Comparison of ENCODE assay signal across 9 cellular contexts in genomic region chrX:154444755-154445246, GRCh38. TPM values are rescaled to one million over a fixed set of nuclear protein-coding genes. Genes with fewer than 3 reads are reported as not detected.
DNase-seq lines count a peak whose midpoint lies in the region; ATAC-seq, FAIRE-seq and TF ChIP-seq lines count a peak whose summit lies in the region.
"Had no signal": no experiment of that assay in that cellular context is flagged by ENCODE, and none has a peak within 500 bp of the region (broad histone marks: within the 10 kb centered on the region; RNA-seq: fewer than 3 reads in every experiment).

No MANE protein-coding gene starts in this region.

- H3K27ac ChIP-seq in coronary artery = peak overlapping the region; percentile 74 to 84

- POLR2A ChIA-PET in naive thymus-derived CD8-positive, alpha-beta T cell (lab: Charles Lee) = interaction anchor here (0.7 to 2.4 kb wide), 4 partner anchors 13 to 47 kb away, joined by 3 to 10 read pairs (median 5); partner anchors contain the start of genes PLXNA3, RPL10 and UBL4A

- H3K4me3 ChIP-seq in BE2C (ENCODE audit: low read depth, low read length) (peak overlapping the region; percentile 67), coronary artery (peak overlapping the region; percentile 73)

- peak overlapping the region; percentile 17 to 80 (median 46) for H3K4me3 Mint-ChIP-seq in IgD-negative memory B cell
- peak overlapping the region in 7 of 10 donors; percentile 8 to 53 (median 34) for H3K4me3 Mint-ChIP-seq in naive thymus-derived CD8-positive, alpha-beta T cell

- H3K9me3 Mint-ChIP-seq in IgD-negative memory B cell = no peaks in the 10 kb centered on the region
- no peaks in the 10 kb centered on the region for H3K9me3 Mint-ChIP-seq in naive thymus-derived CD8-positive, alpha-beta T cell
- H3K9me3 Mint-ChIP-seq: memory B cell had no signal

- H3K27ac Mint-ChIP-seq in IgD-negative memory B cell = peak overlapping the region in 1 of 3 donors; percentile 46
- peak overlapping the region in 4 of 10 donors; percentile 15 to 72 (median 28) for H3K27ac Mint-ChIP-seq in naive thymus-derived CD8-positive, alpha-beta T cell

- H3K36me3 ChIP-seq in BE2C = peaks cover 8% of the 10 kb centered on the region

- H3K9me3 ChIP-seq in BE2C = no peaks in the 10 kb centered on the region

- no peaks in the 10 kb centered on the region for H3K27me3 ChIP-seq in BE2C

- DNase-seq in BE2C = no peak
- no peak for DNase-seq in coronary artery (ENCODE audit: low spot score)
- peak in 1 of 10 donors; percentile 58 for DNase-seq in naive thymus-derived CD8-positive, alpha-beta T cell
- DNase-seq in NCI-H146 treated with DMSO at 0.1 percent for 48 hours (lab: John Stamatoyannopoulos, UW; ENCODE audit: unreplicated experiment) = no peak
- DNase-seq in urothelium cell line (ENCODE audit: low spot score) = no peak

- H3K4me1 ChIP-seq in BE2C = no peaks in the 10 kb centered on the region; the same call in 1 of the 2 replicates

- FAIRE-seq in urothelium cell line (lab: Jason Lieb, UNC) = no peak

- H3K4me1 Mint-ChIP-seq in IgD-negative memory B cell = peaks cover 0 to 2% (median 0%) of the 10 kb centered on the region in 3 donors
- H3K4me1 Mint-ChIP-seq in naive thymus-derived CD8-positive, alpha-beta T cell = peaks cover 1 to 28% (median 15%) of the 10 kb centered on the region in 4 donors

- H3K27me3 Mint-ChIP-seq in IgD-negative memory B cell = no peaks in the 10 kb centered on the region
- H3K27me3 Mint-ChIP-seq in naive thymus-derived CD8-positive, alpha-beta T cell = no peaks in the 10 kb centered on the region
- H3K27me3 Mint-ChIP-seq: memory B cell had no signal

- no peak for ATAC-seq in naive thymus-derived CD8-positive, alpha-beta T cell
- ATAC-seq in HG03175 (IDR thresholded peaks at IDR 0.05; ENCODE audit: unreplicated experiment) (no peak), GM21576 (IDR thresholded peaks at IDR 0.05; ENCODE audit: unreplicated experiment) (no peak)

- no peaks in the 10 kb centered on the region for H3K36me3 Mint-ChIP-seq in IgD-negative memory B cell
- peaks cover 0 to 14% (median 0%) of the 10 kb centered on the region in 3 donors for H3K36me3 Mint-ChIP-seq in naive thymus-derived CD8-positive, alpha-beta T cell

- no peak for TF ChIP-seq CTCF in BE2C (IDR thresholded peaks at IDR 0.05; ENCODE audit: low read depth, low read length)
- no peak for TF ChIP-seq CTCF in coronary artery (IDR thresholded peaks at IDR 0.05)

RNA-seq across cellular contexts. Expression of gene FAM50A, which starts 0.9 kb away (rescaled TPM):
- polyA plus RNA-seq in BE2C (2012; ENCODE audit: insufficient read depth, insufficient read length, low read depth) = 208 TPM
- polyA plus RNA-seq in IgD-negative memory B cell = 31.3 TPM
- total RNA-seq in naive thymus-derived CD8-positive, alpha-beta T cell = 10 to 100 TPM; 49.2 TPM
- 10 to 100 TPM; 25.1 to 45.6 (median 40.4) TPM for polyA plus RNA-seq in naive thymus-derived CD8-positive, alpha-beta T cell

RNA-seq across cellular contexts. Expression of gene GDI1, which starts 7.8 kb away (rescaled TPM):
- polyA plus RNA-seq in BE2C (2012; ENCODE audit: insufficient read depth, insufficient read length, low read depth) = 595 TPM
- polyA plus RNA-seq in IgD-negative memory B cell = 38.1 TPM
- total RNA-seq in naive thymus-derived CD8-positive, alpha-beta T cell = 100 to 1,000 TPM; 169 to 185 TPM
- polyA plus RNA-seq in naive thymus-derived CD8-positive, alpha-beta T cell = 10 to 100 TPM; 18.3 to 32.1 (median 21.0) TPM

RNA-seq across cellular contexts. Expression of gene PLXNA3, which starts 13.3 kb away (rescaled TPM):
- polyA plus RNA-seq in BE2C (2012; ENCODE audit: insufficient read depth, insufficient read length, low read depth) = 124 TPM
- polyA plus RNA-seq in IgD-negative memory B cell = 2.7 TPM
- 10 to 100 TPM; 49.5 to 50.4 TPM for total RNA-seq in naive thymus-derived CD8-positive, alpha-beta T cell
- under 1 TPM; 0.27 to 0.67 (median 0.36) TPM for polyA plus RNA-seq in naive thymus-derived CD8-positive, alpha-beta T cell

RNA-seq across cellular contexts. Expression of gene ATP6AP1, which starts 16.3 kb away (rescaled TPM):
- polyA plus RNA-seq in BE2C (2012; ENCODE audit: insufficient read depth, insufficient read length, low read depth) = 412 TPM
- 93.9 TPM for polyA plus RNA-seq in IgD-negative memory B cell
- total RNA-seq in naive thymus-derived CD8-positive, alpha-beta T cell = 10 to 100 TPM; 51.9 to 52.5 TPM
- 100 to 1,000 TPM in 1 of 3 donors, 10 to 100 TPM in 2; 84.7 to 111 (median 90.2) TPM for polyA plus RNA-seq in naive thymus-derived CD8-positive, alpha-beta T cell

RNA-seq across cellular contexts. Expression of gene TAFAZZIN, which starts 33.5 kb away (rescaled TPM):
- 35.5 TPM for polyA plus RNA-seq in BE2C (2012; ENCODE audit: insufficient read depth, insufficient read length, low read depth)
- 51.3 TPM for polyA plus RNA-seq in IgD-negative memory B cell
- 100 to 1,000 TPM; 111 to 112 TPM for total RNA-seq in naive thymus-derived CD8-positive, alpha-beta T cell
- 10 to 100 TPM; 29.3 to 39.8 (median 37.8) TPM for polyA plus RNA-seq in naive thymus-derived CD8-positive, alpha-beta T cell
